Comparison of ENCODE assay signal across 8 cellular contexts in the genomic region with DNA sequence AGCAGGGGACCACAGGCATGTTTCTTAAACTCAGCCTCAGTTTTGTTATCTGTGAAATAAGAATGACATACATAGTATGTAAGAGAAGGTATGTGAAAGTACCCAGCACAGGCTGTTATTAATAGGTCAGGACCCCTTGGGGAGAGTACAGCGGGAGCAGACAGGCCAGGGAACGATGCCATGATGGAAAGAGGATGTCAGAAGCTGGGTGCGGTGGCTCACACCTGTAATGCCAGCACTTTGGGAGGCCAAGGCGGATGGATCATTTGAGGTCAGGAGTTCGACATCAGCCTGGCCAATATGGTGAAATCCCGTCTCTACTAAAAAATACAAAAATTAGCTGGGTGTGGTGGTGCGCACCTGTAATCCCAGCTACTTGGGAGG. TPM values are rescaled to one million over a fixed set of nuclear protein-coding genes. Genes with fewer than 3 reads are reported as not detected.
DNase-seq lines count a peak whose midpoint lies in the region; ATAC-seq and TF ChIP-seq lines count a peak whose summit lies in the region.
"Not testable (repeated sequence)": the region's sequence is repeated elsewhere in the genome, so short reads cannot be mapped to it uniquely, and the experiment has no call there.

No MANE protein-coding gene starts in this region.

- TF ChIP-seq EP300 in upper lobe of left lung (IDR thresholded peaks at IDR 0.05): not testable (repeated sequence)

- H3K9ac ChIP-seq in colonic mucosa (ENCODE audit: low read depth in 2 of 2, low read length in 2 of 2): peak overlapping the region in 1 of 2 donors; percentile 59

- POLR2A ChIA-PET in activated CD8-positive, alpha-beta T cell treated with anti-CD3 and anti-CD28 coated beads, Interleukin-2, amount 10 ng/mL, durations not matched to agents 7 days and 5 days (lab: Charles Lee): interaction anchor here (0.9 to 16.7 kb wide), 4 partner anchors 17 to 342 kb away, joined by 5 to 276 read pairs (median 33); no protein-coding TSS in a partner anchor

- CTCF ChIA-PET in activated CD8-positive, alpha-beta T cell treated with anti-CD3 and anti-CD28 coated beads, Interleukin-2, amount 10 ng/mL, durations not matched to agents 7 days and 5 days (lab: Charles Lee): interaction anchor here (0.9 to 18.9 kb wide), 11 partner anchors 9 to 114 kb away, joined by 3 to 728 read pairs (median 5); a partner anchor contains a TSS
- CTCF ChIA-PET in activated naive CD4-positive, alpha-beta T cell treated with anti-CD3 and anti-CD28 coated beads for 36 hours (lab: Charles Lee): interaction anchor here (0.6 to 16.1 kb wide), 9 partner anchors 10 to 82 kb away, joined by 3 to 511 read pairs (median 8); a partner anchor contains a TSS

- peak overlapping the region; percentile 89 to 100 (median 93) for H3K27ac Mint-ChIP-seq in CD4-positive, CD25-positive, alpha-beta regulatory T cell
- H3K27ac Mint-ChIP-seq in T-helper 1 cell treated with Interleukin-12 subunit alpha and Interleukin-12 subunit beta and Interleukin-4 antibody, amounts not matched to agents 30 μg/mL and 1 μg/mL, for 36 hours: peak overlapping the region; percentile 99
- peak overlapping the region; percentile 91 for H3K27ac Mint-ChIP-seq in activated CD8-positive, alpha-beta T cell treated with anti-CD3 and anti-CD28 coated beads, Interleukin-2, amount 10 ng/mL, durations not matched to agents 7 days and 5 days
- peak overlapping the region; percentile 100 for H3K27ac Mint-ChIP-seq in activated naive CD4-positive, alpha-beta T cell treated with anti-CD3 and anti-CD28 coated beads for 36 hours
- H3K27ac Mint-ChIP-seq in naive B cell: peak overlapping the region; percentile 97 to 100 (median 98)

- H3K4me3 ChIP-seq in CD4-positive, CD25-positive, alpha-beta regulatory T cell (ENCODE audit: low read depth, low read length): peak overlapping the region; percentile 69
- not testable (repeated sequence) for H3K4me3 ChIP-seq in colonic mucosa, upper lobe of left lung
- H3K4me3 ChIP-seq in spleen: peak overlapping the region in 1 of 8 donors; percentile 59

- not testable (repeated sequence) for H3K27me3 Mint-ChIP-seq in CD4-positive, CD25-positive, alpha-beta regulatory T cell; T-helper 1 cell treated with Interleukin-12 subunit alpha and Interleukin-12 subunit beta and Interleukin-4 antibody, amounts not matched to agents 30 μg/mL and 1 μg/mL, for 36 hours (ENCODE audit: low read depth); activated CD8-positive, alpha-beta T cell treated with anti-CD3 and anti-CD28 coated beads, Interleukin-2, amount 10 ng/mL, durations not matched to agents 7 days and 5 days (ENCODE audit: low read depth); activated naive CD4-positive, alpha-beta T cell treated with anti-CD3 and anti-CD28 coated beads for 36 hours (ENCODE audit: low read depth); naive B cell

- H3K9me3 Mint-ChIP-seq in CD4-positive, CD25-positive, alpha-beta regulatory T cell; T-helper 1 cell treated with Interleukin-12 subunit alpha and Interleukin-12 subunit beta and Interleukin-4 antibody, amounts not matched to agents 30 μg/mL and 1 μg/mL, for 36 hours; activated CD8-positive, alpha-beta T cell treated with anti-CD3 and anti-CD28 coated beads, Interleukin-2, amount 10 ng/mL, durations not matched to agents 7 days and 5 days (ENCODE audit: insufficient read depth); activated naive CD4-positive, alpha-beta T cell treated with anti-CD3 and anti-CD28 coated beads for 36 hours; naive B cell: not testable (repeated sequence)

- H3K27me3 ChIP-seq in CD4-positive, CD25-positive, alpha-beta regulatory T cell (ENCODE audit: control insufficient read depth, insufficient read depth, low read length); colonic mucosa; spleen (replicated peaks in 1 of 7); upper lobe of left lung: not testable (repeated sequence)

- H3K36me3 ChIP-seq in CD4-positive, CD25-positive, alpha-beta regulatory T cell (ENCODE audit: control insufficient read depth, insufficient read depth, low read length): peaks cover 52% of the 10 kb centered on the region
- H3K36me3 ChIP-seq in colonic mucosa: not testable (repeated sequence)
- peaks cover 7 to 54% (median 32%) of the 10 kb centered on the region in 6 donors for H3K36me3 ChIP-seq in spleen
- H3K36me3 ChIP-seq in upper lobe of left lung: peaks cover 16 to 33% (median 24%) of the 10 kb centered on the region in 4 donors

- not testable (repeated sequence) for TF ChIP-seq POLR2A in spleen (IDR thresholded peaks at IDR 0.05); upper lobe of left lung (IDR thresholded peaks at IDR 0.05)

- intact Hi-C loops in activated naive CD4-positive, alpha-beta T cell treated with anti-CD3 and anti-CD28 coated beads for 36 hours (cut with micrococcal nuclease): not testable (repeated sequence)
- intact Hi-C loops in colonic mucosa (cut with DNase I) (loop anchor here (5.0 kb wide), 1 partner anchor 104 kb away; no protein-coding TSS in a partner anchor), spleen (cut with DNase I; ENCODE audit: low total_unique reads) (loop anchor here (2.0 to 5.0 kb wide), 2 partner anchors 34 to 99 kb away; no protein-coding TSS in a partner anchor)

- H3K9me3 ChIP-seq in CD4-positive, CD25-positive, alpha-beta regulatory T cell (ENCODE audit: control insufficient read depth in 2 of 2, low read length in 2 of 2); colonic mucosa; spleen; upper lobe of left lung: not testable (repeated sequence)

- peaks cover 44% of the 10 kb centered on the region for H3K36me3 Mint-ChIP-seq in CD4-positive, CD25-positive, alpha-beta regulatory T cell
- H3K36me3 Mint-ChIP-seq in T-helper 1 cell treated with Interleukin-12 subunit alpha and Interleukin-12 subunit beta and Interleukin-4 antibody, amounts not matched to agents 30 μg/mL and 1 μg/mL, for 36 hours (ENCODE audit: low read depth): peaks cover 63% of the 10 kb centered on the region
- peaks cover 92% of the 10 kb centered on the region for H3K36me3 Mint-ChIP-seq in activated CD8-positive, alpha-beta T cell treated with anti-CD3 and anti-CD28 coated beads, Interleukin-2, amount 10 ng/mL, durations not matched to agents 7 days and 5 days (ENCODE audit: low read depth)
- peaks cover 84% of the 10 kb centered on the region for H3K36me3 Mint-ChIP-seq in activated naive CD4-positive, alpha-beta T cell treated with anti-CD3 and anti-CD28 coated beads for 36 hours (ENCODE audit: low read depth)
- peaks cover 9 to 23% of the 10 kb centered on the region in 2 donors for H3K36me3 Mint-ChIP-seq in naive B cell

- not testable (repeated sequence) for TF ChIP-seq CTCF in colonic mucosa (IDR thresholded peaks at IDR 0.05); spleen (IDR thresholded peaks at IDR 0.05 in 8 of 11, conservative IDR thresholded peaks at IDR 0.05 in 3 of 11); upper lobe of left lung (IDR thresholded peaks at IDR 0.05)

- peaks cover 20 to 90% (median 71%) of the 10 kb centered on the region in 4 donors for H3K4me1 Mint-ChIP-seq in CD4-positive, CD25-positive, alpha-beta regulatory T cell
- H3K4me1 Mint-ChIP-seq in T-helper 1 cell treated with Interleukin-12 subunit alpha and Interleukin-12 subunit beta and Interleukin-4 antibody, amounts not matched to agents 30 μg/mL and 1 μg/mL, for 36 hours (ENCODE audit: low read depth): peaks cover 91% of the 10 kb centered on the region
- H3K4me1 Mint-ChIP-seq in activated CD8-positive, alpha-beta T cell treated with anti-CD3 and anti-CD28 coated beads, Interleukin-2, amount 10 ng/mL, durations not matched to agents 7 days and 5 days (ENCODE audit: low read depth): peaks cover 91% of the 10 kb centered on the region
- peaks cover 95% of the 10 kb centered on the region for H3K4me1 Mint-ChIP-seq in activated naive CD4-positive, alpha-beta T cell treated with anti-CD3 and anti-CD28 coated beads for 36 hours (ENCODE audit: low read depth)
- peaks cover 64 to 81% (median 80%) of the 10 kb centered on the region in 3 donors for H3K4me1 Mint-ChIP-seq in naive B cell

- H3K4me3 Mint-ChIP-seq in CD4-positive, CD25-positive, alpha-beta regulatory T cell: peak overlapping the region; percentile 68 to 84 (median 78)
- H3K4me3 Mint-ChIP-seq in T-helper 1 cell treated with Interleukin-12 subunit alpha and Interleukin-12 subunit beta and Interleukin-4 antibody, amounts not matched to agents 30 μg/mL and 1 μg/mL, for 36 hours: peak overlapping the region; percentile 86
- H3K4me3 Mint-ChIP-seq in activated CD8-positive, alpha-beta T cell treated with anti-CD3 and anti-CD28 coated beads, Interleukin-2, amount 10 ng/mL, durations not matched to agents 7 days and 5 days: peak overlapping the region; percentile 77
- peak overlapping the region; percentile 76 for H3K4me3 Mint-ChIP-seq in activated naive CD4-positive, alpha-beta T cell treated with anti-CD3 and anti-CD28 coated beads for 36 hours
- peak overlapping the region; percentile 9 to 93 (median 78) for H3K4me3 Mint-ChIP-seq in naive B cell

- not testable (repeated sequence) for DNase-seq in CD4-positive, CD25-positive, alpha-beta regulatory T cell; activated CD8-positive, alpha-beta T cell treated with anti-CD3 and anti-CD28 coated beads, Interleukin-2, amount 10 ng/mL, durations not matched to agents 7 days and 5 days; activated naive CD4-positive, alpha-beta T cell treated with anti-CD3 and anti-CD28 coated beads for 36 hours; colonic mucosa; naive B cell; spleen; upper lobe of left lung

- WGBS in spleen, 5 donors: 87 to 94% (median 90%) methylated on average over 7 of the region's 7 CpGs
- WGBS in upper lobe of left lung, 2 donors: 93 to 97% methylated on average over 7 of the region's 7 CpGs

- ATAC-seq in CD4-positive, CD25-positive, alpha-beta regulatory T cell (ENCODE audit: low read depth in 2 of 2); activated CD8-positive, alpha-beta T cell treated with anti-CD3 and anti-CD28 coated beads, Interleukin-2, amount 10 ng/mL, durations not matched to agents 7 days and 5 days; naive B cell (ENCODE audit: low read depth in 2 of 2); upper lobe of left lung (ENCODE audit: low FRiP score in 2 of 2): not testable (repeated sequence)

- peak overlapping the region; percentile 86 for H3K27ac ChIP-seq in CD4-positive, CD25-positive, alpha-beta regulatory T cell (ENCODE audit: insufficient read depth, low read length, poor library complexity, severe bottlenecking)
- H3K27ac ChIP-seq in colonic mucosa (peak overlapping the region; percentile 73), spleen (peak overlapping the region; percentile 45 to 98 (median 95)), upper lobe of left lung (peak overlapping the region; percentile 75 to 89 (median 78))

- H3K4me1 ChIP-seq in CD4-positive, CD25-positive, alpha-beta regulatory T cell (ENCODE audit: control insufficient read depth, insufficient read depth, low read length, poor library complexity, severe bottlenecking): peaks cover 78% of the 10 kb centered on the region
- H3K4me1 ChIP-seq in colonic mucosa: not testable (repeated sequence)
- H3K4me1 ChIP-seq in spleen (peaks cover 75 to 100% (median 96%) of the 10 kb centered on the region in 6 donors), upper lobe of left lung (peaks cover 36 to 80% (median 69%) of the 10 kb centered on the region in 4 donors)

RNA-seq across cellular contexts. Expression of a gene that starts 31.2 kb away (rescaled TPM):
- total RNA-seq in CD4-positive, CD25-positive, alpha-beta regulatory T cell: 35.7 TPM
- polyA plus RNA-seq in CD4-positive, CD25-positive, alpha-beta regulatory T cell: 10 to 100 TPM; 21.3 to 32.6 (median 26.7) TPM
- total RNA-seq in activated CD8-positive, alpha-beta T cell treated with anti-CD3 and anti-CD28 coated beads, Interleukin-2, amount 10 ng/mL, durations not matched to agents 7 days and 5 days: 10 to 100 TPM; 41.6 to 45.1 TPM
- total RNA-seq in activated naive CD4-positive, alpha-beta T cell treated with anti-CD3 and anti-CD28 coated beads for 36 hours: 100 to 1,000 TPM; 116 to 122 TPM
- 10 to 100 TPM; 39.2 to 45.0 TPM for total RNA-seq in colonic mucosa
- 10 to 100 TPM; 25.2 to 46.2 (median 31.8) TPM for polyA plus RNA-seq in naive B cell (ENCODE audit: low read depth in 6 of 6)
- total RNA-seq in spleen: 10 to 100 TPM; 38.7 to 48.6 (median 43.0) TPM
- 10 to 100 TPM; 41.8 to 51.6 (median 50.0) TPM for polyA plus RNA-seq in spleen
- total RNA-seq in upper lobe of left lung: 10 to 100 TPM; 32.6 to 84.9 (median 45.4) TPM

RNA-seq across cellular contexts. Expression of a gene that starts 54.2 kb away (rescaled TPM):
- total RNA-seq in CD4-positive, CD25-positive, alpha-beta regulatory T cell: 0.67 TPM
- polyA plus RNA-seq in CD4-positive, CD25-positive, alpha-beta regulatory T cell: under 1 TPM in 1 of 4 donors, not detected in 3; 0.32 TPM
- 1 to 10 TPM; 5.3 to 5.9 TPM for total RNA-seq in activated CD8-positive, alpha-beta T cell treated with anti-CD3 and anti-CD28 coated beads, Interleukin-2, amount 10 ng/mL, durations not matched to agents 7 days and 5 days
- 1 to 10 TPM; 6.5 to 6.7 TPM for total RNA-seq in activated naive CD4-positive, alpha-beta T cell treated with anti-CD3 and anti-CD28 coated beads for 36 hours
- total RNA-seq in colonic mucosa (1 to 10 TPM in 1 of 2 donors, under 1 TPM in 1; 0.86 to 1.9 TPM), spleen (1 to 10 TPM; 2.4 to 6.6 (median 4.3) TPM), upper lobe of left lung (10 to 100 TPM in 2 of 6 donors, 1 to 10 TPM in 4; 4.1 to 20.7 (median 7.0) TPM)
- polyA plus RNA-seq in naive B cell (ENCODE audit: low read depth in 6 of 6) (not detected), spleen (1 to 10 TPM in 1 of 3 donors, under 1 TPM in 2; 0.65 to 1.4 (median 0.89) TPM)
